Comparison of ENCODE assay signal across 28 cellular contexts in the genomic region with DNA sequence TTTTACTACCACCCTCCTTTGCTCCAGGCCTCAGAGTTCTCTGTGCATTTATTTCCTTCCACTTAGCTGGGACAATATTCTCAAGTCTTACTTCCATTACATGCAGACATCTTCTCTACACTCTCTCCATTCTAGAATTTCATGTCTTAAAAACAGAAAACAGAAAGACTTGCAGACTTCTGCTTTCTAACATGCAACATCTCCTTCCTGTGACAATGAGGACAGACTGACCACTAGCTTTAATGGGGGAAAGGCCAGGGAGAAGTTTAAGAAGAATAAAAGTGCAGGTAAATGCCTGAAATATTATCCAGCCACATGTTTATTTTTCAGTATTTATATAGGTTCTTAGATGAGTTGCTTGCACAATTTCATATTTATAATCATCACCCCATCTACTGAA. TPM values are rescaled to one million over a fixed set of nuclear protein-coding genes. Genes with fewer than 3 reads are reported as not detected.
"Had no signal": no experiment of that assay in that cellular context is flagged by ENCODE, and none has a peak within 500 bp of the region (broad histone marks: within the 10 kb centered on the region; RNA-seq: fewer than 3 reads in every experiment).

No MANE protein-coding gene starts in this region.

- ATAC-seq: activated CD8-positive, alpha-beta memory T cell treated with anti-CD3 and anti-CD28 coated beads, Interleukin-2, amount 10 ng/mL, durations not matched to agents 7 days and 5 days; activated CD8-positive, alpha-beta T cell treated with anti-CD3 and anti-CD28 coated beads, Interleukin-2, amount 10 ng/mL, durations not matched to agents 7 days and 5 days; activated naive CD4-positive, alpha-beta T cell treated with anti-CD3 and anti-CD28 coated beads, Interleukin-2, amount 50 U/mL, for 72 hours; esophagus mucosa; naive thymus-derived CD4-positive, alpha-beta T cell; psoas muscle; WTC11 had no signal

- FAIRE-seq: small intestine had no signal

- H3K27ac ChIP-seq: parathyroid adenoma, psoas muscle, sigmoid colon, stomach, thyroid gland had no signal

- H3K27me3 ChIP-seq: sigmoid colon, stomach, thyroid gland had no signal

- H3K36me3 ChIP-seq: sigmoid colon, stomach, thyroid gland had no signal

- H3K27ac Mint-ChIP-seq: activated CD8-positive, alpha-beta memory T cell treated with anti-CD3 and anti-CD28 coated beads, Interleukin-2, amount 10 ng/mL, durations not matched to agents 7 days and 5 days; activated CD8-positive, alpha-beta T cell treated with anti-CD3 and anti-CD28 coated beads, Interleukin-2, amount 10 ng/mL, durations not matched to agents 7 days and 5 days; activated naive CD4-positive, alpha-beta T cell treated with anti-CD3 and anti-CD28 coated beads, Interleukin-2, amount 50 U/mL, for 72 hours; dendritic cell treated with granulocyte-macrophage colony-stimulating factor and Interleukin-4, amounts not matched to agents 40 ng/mL and 50 ng/mL, for 4 days; endodermal cell; mesothelial cell of epicardium; naive thymus-derived CD4-positive, alpha-beta T cell; stimulated activated effector memory CD8-positive, alpha-beta T cell treated with anti-CD3 and anti-CD28 coated beads, Interleukin-12 subunit alpha, Interleukin-12 subunit beta, amount 100 ng/mL, for 72 hours; WTC11 had no signal

- H3K36me3 Mint-ChIP-seq: activated CD8-positive, alpha-beta memory T cell treated with anti-CD3 and anti-CD28 coated beads, Interleukin-2, amount 10 ng/mL, durations not matched to agents 7 days and 5 days; activated naive CD4-positive, alpha-beta T cell treated with anti-CD3 and anti-CD28 coated beads, Interleukin-2, amount 50 U/mL, for 72 hours; mesothelial cell of epicardium; naive thymus-derived CD4-positive, alpha-beta T cell; stimulated activated effector memory CD8-positive, alpha-beta T cell treated with anti-CD3 and anti-CD28 coated beads, Interleukin-12 subunit alpha, Interleukin-12 subunit beta, amount 100 ng/mL, for 72 hours; WTC11 had no signal

- H3K4me1 ChIP-seq: psoas muscle, sigmoid colon had no signal

- H3K27me3 Mint-ChIP-seq: dendritic cell treated with granulocyte-macrophage colony-stimulating factor and Interleukin-4, amounts not matched to agents 40 ng/mL and 50 ng/mL, for 4 days had no signal

- H3K4me3 ChIP-seq: psoas muscle, sigmoid colon, stomach, thyroid gland had no signal

- H3K9me3 ChIP-seq: psoas muscle, sigmoid colon, stomach, thyroid gland had no signal

- H3K4me3 Mint-ChIP-seq: activated CD8-positive, alpha-beta memory T cell treated with anti-CD3 and anti-CD28 coated beads, Interleukin-2, amount 10 ng/mL, durations not matched to agents 7 days and 5 days; activated CD8-positive, alpha-beta T cell treated with anti-CD3 and anti-CD28 coated beads, Interleukin-2, amount 10 ng/mL, durations not matched to agents 7 days and 5 days; central memory CD8-positive, alpha-beta T cell; dendritic cell treated with granulocyte-macrophage colony-stimulating factor and Interleukin-4, amounts not matched to agents 40 ng/mL and 50 ng/mL, for 4 days; endodermal cell; mesothelial cell of epicardium; naive thymus-derived CD4-positive, alpha-beta T cell; stimulated activated effector memory CD8-positive, alpha-beta T cell treated with anti-CD3 and anti-CD28 coated beads, Interleukin-12 subunit alpha, Interleukin-12 subunit beta, amount 100 ng/mL, for 72 hours; WTC11 had no signal

- H3K9me3 Mint-ChIP-seq: activated naive CD4-positive, alpha-beta T cell treated with anti-CD3 and anti-CD28 coated beads, Interleukin-2, amount 50 U/mL, for 72 hours; central memory CD8-positive, alpha-beta T cell; dendritic cell treated with granulocyte-macrophage colony-stimulating factor and Interleukin-4, amounts not matched to agents 40 ng/mL and 50 ng/mL, for 4 days; endodermal cell; mesothelial cell of epicardium; naive thymus-derived CD4-positive, alpha-beta T cell; stimulated activated effector memory CD8-positive, alpha-beta T cell treated with anti-CD3 and anti-CD28 coated beads, Interleukin-12 subunit alpha, Interleukin-12 subunit beta, amount 100 ng/mL, for 72 hours; WTC11 had no signal

- DNase-seq: activated CD4-positive, alpha-beta T cell treated with anti-CD3 and anti-CD28 coated beads for 1 hour; activated CD4-positive, alpha-beta T cell treated with anti-CD3 and anti-CD28 coated beads, Interleukin-2, amount 50 U/mL, for 1 hour; activated CD8-positive, alpha-beta memory T cell treated with anti-CD3 and anti-CD28 coated beads, Interleukin-2, amount 10 ng/mL, durations not matched to agents 7 days and 5 days; activated CD8-positive, alpha-beta T cell treated with anti-CD3 and anti-CD28 coated beads, Interleukin-2, amount 10 ng/mL, durations not matched to agents 7 days and 5 days; activated naive CD4-positive, alpha-beta T cell; activated T-cell treated with anti-CD3 and anti-CD28 coated beads, Interleukin-2, amount 50 U/mL, for 48 hours; foreskin fibroblast; head of caudate nucleus; hippocampal formation; naive thymus-derived CD4-positive, alpha-beta T cell; nucleus accumbens; psoas muscle; sigmoid colon; small intestine; stimulated activated CD4-positive, alpha-beta T cell treated with anti-CD3 and anti-CD28 coated beads, Interleukin-4, amount 100 ng/mL, for 24 hours; stomach had no signal

RNA-seq across cellular contexts. Expression of a gene that starts 17.1 kb away (rescaled TPM):
- total RNA-seq: activated CD8-positive, alpha-beta memory T cell treated with anti-CD3 and anti-CD28 coated beads, Interleukin-2, amount 10 ng/mL, durations not matched to agents 7 days and 5 days; activated CD8-positive, alpha-beta T cell treated with anti-CD3 and anti-CD28 coated beads, Interleukin-2, amount 10 ng/mL, durations not matched to agents 7 days and 5 days; activated naive CD4-positive, alpha-beta T cell treated with anti-CD3 and anti-CD28 coated beads, Interleukin-2, amount 50 U/mL, for 72 hours; endodermal cell; kidney epithelial cell; mesothelial cell of epicardium; WTC11 had no signal
- polyA plus RNA-seq: neural cell had no signal
